In the genomic region with DNA sequence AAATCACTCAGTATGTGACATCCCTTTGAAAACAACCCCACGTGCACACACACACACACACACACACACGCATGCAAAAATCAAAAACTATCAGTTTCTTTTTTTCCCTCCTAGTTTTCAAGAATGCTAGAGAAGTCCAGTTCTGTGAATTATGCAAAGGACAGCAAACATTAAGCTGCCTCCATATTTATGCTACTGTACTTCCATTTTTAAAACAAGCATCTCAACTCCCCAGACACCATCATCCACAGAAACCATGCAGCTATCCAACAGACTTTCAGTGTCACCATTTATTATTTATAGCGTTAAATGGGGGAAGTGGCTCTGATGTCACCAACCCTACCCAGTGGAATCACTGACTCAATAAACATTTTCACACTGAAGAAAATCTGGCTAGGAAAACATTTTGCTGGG, we compare ENCODE assay signal across 8 cellular contexts. TPM values are rescaled to one million over a fixed set of nuclear protein-coding genes. Genes with fewer than 3 reads are reported as not detected.
A peak's percentile ranks its signal among the peaks of the same experiment; 100 is the strongest.
DNase-seq lines count a peak whose midpoint lies in the region; ATAC-seq and TF ChIP-seq lines count a peak whose summit lies in the region.

No MANE protein-coding gene starts in this region.

- POLR2A ChIA-PET in activated B cell treated with CpG ODN at 0.5 μM for 24 hours (lab: Charles Lee): interaction anchor here (0.6 to 2.6 kb wide), 4 partner anchors 10 to 766 kb away, joined by 3 to 35 read pairs (median 4); partner anchors contain the start of gene DUSP1

- H3K4me1 Mint-ChIP-seq in activated B cell treated with CpG ODN at 0.5 μM for 24 hours: peaks cover 68% of the 10 kb centered on the region

- no peak overlapping the region for H3K9ac ChIP-seq in fibroblast of lung (ENCODE audit: insufficient read depth, low read length)

- H3K9me3 Mint-ChIP-seq in activated B cell treated with CpG ODN at 0.5 μM for 24 hours: no peaks in the 10 kb centered on the region

- H4K20me1 ChIP-seq in fibroblast of lung (ENCODE audit: control insufficient read depth, extremely low read depth, insufficient read depth, low read length): peaks cover 5% of the 10 kb centered on the region

- peaks cover 69% of the 10 kb centered on the region for H3K79me2 ChIP-seq in fibroblast of lung (ENCODE audit: control insufficient read depth, insufficient read depth, low read length)

- no peak for TF ChIP-seq POLR2A in heart left ventricle (IDR thresholded peaks at IDR 0.05)

- H3K4me3 Mint-ChIP-seq in activated B cell treated with CpG ODN at 0.5 μM for 24 hours: peak overlapping the region; percentile 93

- H3K27me3 ChIP-seq in heart left ventricle (no peaks in the 10 kb centered on the region), fibroblast of lung (ENCODE audit: control insufficient read depth, insufficient read depth, low read length) (no peaks in the 10 kb centered on the region)

- peaks cover 11% of the 10 kb centered on the region for H3K36me3 Mint-ChIP-seq in activated B cell treated with CpG ODN at 0.5 μM for 24 hours (ENCODE audit: low read depth)

- no peak for TF ChIP-seq CTCF in heart left ventricle (IDR thresholded peaks at IDR 0.05)
- no peak for TF ChIP-seq CTCF in activated B cell treated with CpG ODN at 0.5 μM for 24 hours (IDR thresholded peaks at IDR 0.05)
- no peak for TF ChIP-seq CTCF in fibroblast of lung (conservative IDR thresholded peaks at IDR 0.05 in 1 of 2, IDR thresholded peaks at IDR 0.05 in 1 of 2; ENCODE audit: low read depth in 1 of 2, low read length in 2 of 2)

- CTCF ChIA-PET in activated B cell treated with CpG ODN at 0.5 μM for 24 hours (lab: Charles Lee): interaction anchor here (5.9 kb wide), 1 partner anchor 92 kb away, joined by 61 read pairs; no protein-coding TSS in a partner anchor

- H3K4me3 ChIP-seq in heart left ventricle (peak overlapping the region in 11 of 12 donors; percentile 74 to 96 (median 86)), fibroblast of lung (replicated peaks in 1 of 4; ENCODE audit: control extremely low read depth in 1 of 4, insufficient read depth in 1 of 4, low read depth in 3 of 4, low read length in 4 of 4) (peak overlapping the region; percentile 69 to 98 (median 88)), skeletal muscle cell (ENCODE audit: low read depth, low read length) (peak overlapping the region; percentile 91)

- peaks cover 4 to 77% (median 64%) of the 10 kb centered on the region in 12 donors for H3K4me1 ChIP-seq in heart left ventricle
- peaks cover 3% of the 10 kb centered on the region for H3K4me1 ChIP-seq in fibroblast of lung (ENCODE audit: control insufficient read depth, extremely low read depth, insufficient read depth, low read length)

- intact Hi-C loops in heart left ventricle (cut with DNase I) (loop anchor here in 9 of 10 donors (5.0 to 10.0 kb wide), 7 partner anchors 42 to 182 kb away; partner anchors contain the start of gene STK10 (in 1 of the 9)), cardiac septum (cut with DNase I) (loop anchor here (5.0 kb wide), 3 partner anchors 43 to 618 kb away; partner anchors contain the start of genes NPM1 and UBTD2), activated B cell treated with CpG ODN at 0.5 μM for 24 hours (cut with micrococcal nuclease) (loop anchor here (5.0 to 10.0 kb wide), 5 partner anchors 38 to 1912 kb away; partner anchors contain the start of genes DUSP1, ERGIC1 and NPM1)

- WGBS in heart left ventricle, 4 donors: 27 to 32% (median 32%) methylated on average over 3 of the region's 3 CpGs

- DNase-seq in heart left ventricle (no peak), cardiac septum (ENCODE audit: low spot score) (no peak), activated B cell treated with CpG ODN at 0.5 μM for 24 hours (no peak), fibroblast of lung (ENCODE audit: low read depth in 2 of 2) (peak in 1 of 2 donors; percentile 39), skeletal muscle cell (ENCODE audit: low read depth) (no peak)

- H3K36me3 ChIP-seq in heart left ventricle (no peaks in the 10 kb centered on the region), fibroblast of lung (ENCODE audit: control insufficient read depth, insufficient read depth, low read length) (peaks cover 2% of the 10 kb centered on the region)

- ATAC-seq in heart left ventricle (no peak), activated B cell treated with CpG ODN at 0.5 μM for 24 hours (ENCODE audit: low read depth) (no peak), HG03135 (IDR thresholded peaks at IDR 0.05; ENCODE audit: unreplicated experiment) (no peak), GM21447 (IDR thresholded peaks at IDR 0.05; ENCODE audit: unreplicated experiment) (no peak), GM19328 (IDR thresholded peaks at IDR 0.05; ENCODE audit: unreplicated experiment) (no peak)

- H3K4me2 ChIP-seq in fibroblast of lung (ENCODE audit: extremely low read depth, insufficient read depth, low read length): peak overlapping the region; percentile 85

- H3K9me3 ChIP-seq in heart left ventricle: no peaks in the 10 kb centered on the region
- no peaks in the 10 kb centered on the region for H3K9me3 ChIP-seq in fibroblast of lung (ENCODE audit: control insufficient read depth, insufficient read depth, low read depth, low read length)

- H3K27ac ChIP-seq in heart left ventricle: peak overlapping the region in 11 of 12 donors; percentile 92 to 99 (median 96)
- H3K27ac ChIP-seq in fibroblast of lung (ENCODE audit: insufficient read depth, low read length): peak overlapping the region; percentile 98

- H2AFZ ChIP-seq in fibroblast of lung (ENCODE audit: low read length): no peak overlapping the region

- H3K27me3 Mint-ChIP-seq in activated B cell treated with CpG ODN at 0.5 μM for 24 hours: no peaks in the 10 kb centered on the region

- peak overlapping the region; percentile 84 for H3K27ac Mint-ChIP-seq in activated B cell treated with CpG ODN at 0.5 μM for 24 hours

RNA-seq across cellular contexts. Expression of gene FBXW11, which starts 1.6 kb away (rescaled TPM):
- total RNA-seq in heart left ventricle (100 to 1,000 TPM in 2 of 9 donors, 10 to 100 TPM in 7; 63.2 to 110 (median 85.5) TPM), cardiac septum (94.4 TPM), activated B cell treated with CpG ODN at 0.5 μM for 24 hours (46.5 and 52.7 TPM in 2 replicates), fibroblast of lung (96.3 and 113 TPM in 2 replicates)
- polyA plus RNA-seq in heart left ventricle (10 to 100 TPM in 1 of 2 donors, 1 to 10 TPM in 1; 7.8 to 50.5 TPM), fibroblast of lung (42.7 and 52.6 TPM in 2 replicates)
- 32.8 and 33.3 TPM in 2 replicates for polyA plus RNA-seq in fibroblast of lung (2012)
- polyA minus RNA-seq in fibroblast of lung (ENCODE audit: low replicate concordance): 109 and 130 TPM in 2 replicates
